ENCODE assay signal across 23 cellular contexts in genomic region chr20:31790401-31790800, GRCh38. TPM values are rescaled to one million over a fixed set of nuclear protein-coding genes. Genes with fewer than 3 reads are reported as not detected.
"Had no signal": no experiment of that assay in that cellular context is flagged by ENCODE, and none has a peak within 500 bp of the region (broad histone marks: within the 10 kb centered on the region; RNA-seq: fewer than 3 reads in every experiment).

No MANE protein-coding gene starts in this region.

- H3K27me3 Mint-ChIP-seq: activated CD8-positive, alpha-beta T cell treated with anti-CD3 and anti-CD28 coated beads for 36 hours; activated naive CD4-positive, alpha-beta T cell treated with anti-CD3 and anti-CD28 coated beads, Interleukin-2, amount 10 ng/mL, durations not matched to agents 7 days and 5 days; activated naive CD8-positive, alpha-beta T cell treated with anti-CD3 and anti-CD28 coated beads for 36 hours; brain had no signal

- H3K4me3 Mint-ChIP-seq: activated CD8-positive, alpha-beta T cell treated with anti-CD3 and anti-CD28 coated beads for 36 hours; activated naive CD4-positive, alpha-beta T cell treated with anti-CD3 and anti-CD28 coated beads, Interleukin-2, amount 10 ng/mL, durations not matched to agents 7 days and 5 days; activated naive CD8-positive, alpha-beta T cell treated with anti-CD3 and anti-CD28 coated beads for 36 hours; activated T-cell treated with anti-CD3 and anti-CD28 coated beads, Interleukin-2, amount 50 U/mL, for 72 hours; brain; T-helper 2 cell treated with Interferon-gamma antibody and Interleukin-4, amounts not matched to agents 5 μg/mL and 100 μg/mL, for 36 hours had no signal

- H3K4me1 ChIP-seq: adrenal gland, Peyer's patch, SJCRH30 had no signal

- H3K36me3 ChIP-seq: adrenal gland, Peyer's patch had no signal

- H3K27ac ChIP-seq: adrenal gland, Peyer's patch, RWPE1, SJCRH30 had no signal

- H3K9me2 ChIP-seq: SK-N-SH had no signal

- DNase-seq: activated CD4-positive, alpha-beta T cell treated with anti-CD3 and anti-CD28 coated beads for 4 hours; activated CD8-positive, alpha-beta memory T cell treated with anti-CD3 and anti-CD28 coated beads, Interleukin-2, amount 50 U/mL, for 4 hours; activated CD8-positive, alpha-beta T cell treated with anti-CD3 and anti-CD28 coated beads for 36 hours; activated gamma-delta T cell treated with Interleukin-2 at 50 U/mL for 16 hours; activated naive CD4-positive, alpha-beta T cell treated with anti-CD3 and anti-CD28 coated beads, Interleukin-2, amount 10 ng/mL, durations not matched to agents 7 days and 5 days; activated naive CD8-positive, alpha-beta T cell treated with anti-CD3 and anti-CD28 coated beads for 36 hours; activated T-cell treated with anti-CD3 and anti-CD28 coated beads, Interleukin-2, amount 50 U/mL, for 72 hours; adrenal gland; aorta; MM.1S; NCI-H1105 treated with DMSO at 0.1 percent for 48 hours; NCI-H1436 treated with DMSO at 0.1 percent for 48 hours; NCI-H187; NCI-H510A treated with DMSO at 0.1 percent for 48 hours; Peyer's patch; Right ventricle myocardium superior; SJCRH30; SK-N-SH; T-helper 1 cell had no signal

- H3K4me1 Mint-ChIP-seq: activated naive CD4-positive, alpha-beta T cell treated with anti-CD3 and anti-CD28 coated beads, Interleukin-2, amount 10 ng/mL, durations not matched to agents 7 days and 5 days; activated naive CD8-positive, alpha-beta T cell treated with anti-CD3 and anti-CD28 coated beads for 36 hours; brain had no signal

- H3K27me3 ChIP-seq: adrenal gland, Peyer's patch, SJCRH30 had no signal

- H3K27ac Mint-ChIP-seq: activated CD8-positive, alpha-beta T cell treated with anti-CD3 and anti-CD28 coated beads for 36 hours; activated naive CD4-positive, alpha-beta T cell treated with anti-CD3 and anti-CD28 coated beads, Interleukin-2, amount 10 ng/mL, durations not matched to agents 7 days and 5 days; activated naive CD8-positive, alpha-beta T cell treated with anti-CD3 and anti-CD28 coated beads for 36 hours; activated T-cell treated with anti-CD3 and anti-CD28 coated beads, Interleukin-2, amount 50 U/mL, for 72 hours; activated T-helper 2 cell treated with anti-CD3 and anti-CD28 coated beads, Interferon-gamma antibody, Interleukin-2, Interleukin-4, amounts not matched to agents 10 μg/mL and 5 μg/mL and 100 μg/mL, durations not matched to agents 14 hours and 24 hours and 36 hours; brain; T-helper 2 cell treated with Interferon-gamma antibody and Interleukin-4, amounts not matched to agents 5 μg/mL and 100 μg/mL, for 36 hours had no signal

- H3K9me3 ChIP-seq: adrenal gland, Peyer's patch, SJCRH30, SK-N-SH had no signal

- H3K4me2 ChIP-seq: SK-N-SH had no signal

- H3K9me3 Mint-ChIP-seq: activated CD8-positive, alpha-beta T cell treated with anti-CD3 and anti-CD28 coated beads for 36 hours; activated naive CD4-positive, alpha-beta T cell treated with anti-CD3 and anti-CD28 coated beads, Interleukin-2, amount 10 ng/mL, durations not matched to agents 7 days and 5 days; activated naive CD8-positive, alpha-beta T cell treated with anti-CD3 and anti-CD28 coated beads for 36 hours; activated T-cell treated with anti-CD3 and anti-CD28 coated beads, Interleukin-2, amount 50 U/mL, for 72 hours; activated T-helper 2 cell treated with anti-CD3 and anti-CD28 coated beads, Interferon-gamma antibody, Interleukin-2, Interleukin-4, amounts not matched to agents 10 μg/mL and 5 μg/mL and 100 μg/mL, durations not matched to agents 14 hours and 24 hours and 36 hours; brain; T-helper 2 cell treated with Interferon-gamma antibody and Interleukin-4, amounts not matched to agents 5 μg/mL and 100 μg/mL, for 36 hours had no signal

- H3K9ac ChIP-seq: SK-N-SH had no signal

- H3K4me3 ChIP-seq: adrenal gland, Peyer's patch, SJCRH30 had no signal

RNA-seq across cellular contexts. Expression of gene FOXS1, which starts 55.0 kb away (rescaled TPM):
- total RNA-seq: activated CD8-positive, alpha-beta T cell treated with anti-CD3 and anti-CD28 coated beads for 36 hours; activated naive CD8-positive, alpha-beta T cell treated with anti-CD3 and anti-CD28 coated beads for 36 hours; activated T-cell treated with anti-CD3 and anti-CD28 coated beads, Interleukin-2, amount 50 U/mL, for 72 hours; activated T-helper 2 cell treated with anti-CD3 and anti-CD28 coated beads, Interferon-gamma antibody, Interleukin-2, Interleukin-4, amounts not matched to agents 10 μg/mL and 5 μg/mL and 100 μg/mL, durations not matched to agents 14 hours and 24 hours and 36 hours; Peyer's patch had no signal
